ENCODE assay signal across 14 cellular contexts in genomic region chr16:55832788-55833583, GRCh38. TPM values are rescaled to one million over a fixed set of nuclear protein-coding genes. Genes with fewer than 3 reads are reported as not detected.
DNase-seq lines count a peak whose midpoint lies in the region; ATAC-seq, FAIRE-seq and TF ChIP-seq lines count a peak whose summit lies in the region.
"Had no signal": no experiment of that assay in that cellular context is flagged by ENCODE, and none has a peak within 500 bp of the region (broad histone marks: within the 10 kb centered on the region; RNA-seq: fewer than 3 reads in every experiment).

CES1 (minus strand) TSS chr16:55833096; CDS start chr16:55833055, 41 bp downstream.

- CTCF ChIA-PET in GM12878 (lab: Yijun Ruan, JAX): interaction anchor here (1.2 kb wide), 1 partner anchor 9 kb away, joined by 4 read pairs; no protein-coding TSS in a partner anchor
- CTCF ChIA-PET in PC-3 (lab: Charles Lee): no interaction called here

- H3K9me3 ChIP-seq in H9 (ENCODE audit: control insufficient read depth, low read depth, low read length) (no peaks in the 10 kb centered on the region), GM12878 (replicated peaks; ENCODE audit: control insufficient read depth, insufficient read depth, low read length) (no peaks in the 10 kb centered on the region), PC-3 (ENCODE audit: low read length) (no peaks in the 10 kb centered on the region)
- H3K9me3 ChIP-seq: SJCRH30 had no signal

- H3K9me3 Mint-ChIP-seq in H9: no peaks in the 10 kb centered on the region
- H3K9me3 Mint-ChIP-seq: activated CD4-positive, alpha-beta T cell treated with anti-CD3 and anti-CD28 coated beads, Interleukin-2, amount 10 ng/mL, durations not matched to agents 7 days and 5 days had no signal

- SMC1A ChIA-PET in GM12878 (lab: Charles Lee; ENCODE audit: uncharacterized antibody, unreplicated experiment): no interaction called here

- H3K18ac ChIP-seq in H9 (ENCODE audit: insufficient read length, low read depth, low read length): no peak within 1 kb of the TSS

- no peak within 1 kb of the TSS for H2BK15ac ChIP-seq in H9 (ENCODE audit: low read depth, low read length)

- POLR2A ChIA-PET in GM12878 (lab: Charles Lee) (no interaction called here), PC-3 (lab: Charles Lee; ENCODE audit: unreplicated experiment) (no interaction called here)

- H3K27ac Mint-ChIP-seq in H9: no peak within 1 kb of the TSS; a peak in 1 of 7 replicates
- H3K27ac Mint-ChIP-seq: activated CD4-positive, alpha-beta T cell treated with anti-CD3 and anti-CD28 coated beads, Interleukin-2, amount 10 ng/mL, durations not matched to agents 7 days and 5 days; activated naive CD8-positive, alpha-beta T cell had no signal

- H3K79me1 ChIP-seq in H9 (ENCODE audit: insufficient read depth, low read depth, low read length, poor library complexity, severe bottlenecking): no peaks in the 10 kb centered on the region

- H3K27ac ChIP-seq in H9 (ENCODE audit: insufficient read length, low read depth, low read length) (no peak within 1 kb of the TSS), GM12878 (ENCODE audit: control insufficient read depth, insufficient read depth) (no peak within 1 kb of the TSS), PC-3 (ENCODE audit: low read length) (no peak within 1 kb of the TSS)
- H3K27ac ChIP-seq: SJCRH30 had no signal

- H3K27me3 Mint-ChIP-seq in H9 (ENCODE audit: low read depth): peaks cover 30% of the 10 kb centered on the region
- H3K27me3 Mint-ChIP-seq: activated CD4-positive, alpha-beta T cell treated with anti-CD3 and anti-CD28 coated beads, Interleukin-2, amount 10 ng/mL, durations not matched to agents 7 days and 5 days had no signal

- H2BK12ac ChIP-seq in H9 (ENCODE audit: insufficient read length, low read depth, low read length): no peak within 1 kb of the TSS

- no CpG with 5 or more reads among the region's 27 CpGs for WGBS in H9 (ENCODE audit: extremely low coverage, insufficient read length, low lambda C conversion rate)
- 68% methylated on average over 27 of the region's 27 CpGs for WGBS in GM12878 (ENCODE audit: insufficient coverage, insufficient replicate concordance, low lambda C conversion rate, missing lambda C conversion rate)

- no peak within 1 kb of the TSS for H3K14ac ChIP-seq in H9 (ENCODE audit: insufficient read depth, low read length)

- no peak within 1 kb of the TSS for H2AK5ac ChIP-seq in H9 (ENCODE audit: insufficient read length, low read length)

- TF ChIP-seq EP300 in GM12878 (IDR thresholded peaks at IDR 0.05; ENCODE audit: borderline replicate concordance in 1 of 2, control insufficient read depth in 1 of 2, low read depth in 2 of 2, low read length in 2 of 2): no peak

- H3F3A ChIP-seq in PC-3 (ENCODE audit: low read length, unreplicated experiment): no peaks in the 10 kb centered on the region

- no peak within 1 kb of the TSS for H3K23ac ChIP-seq in H9 (ENCODE audit: insufficient read length, low read depth, low read length)

- H2BK120ac ChIP-seq in H9 (ENCODE audit: low read depth, low read length, poor library complexity, severe bottlenecking): no peak within 1 kb of the TSS

- DNase-seq in H9: peak; percentile 75
- DNase-seq in GM12878 (ENCODE audit: low read depth, low spot score): no peak
- DNase-seq in left kidney (ENCODE audit: low read depth, low spot score): peak; percentile 53
- peak; percentile 85 for DNase-seq in sciatic nerve (ENCODE audit: low spot score)
- DNase-seq in HCEC 1CT: no peak
- DNase-seq in hypothalamus (lab: John Stamatoyannopoulos, UW): no peak
- no peak for DNase-seq in PC-3
- DNase-seq: activated CD4-positive, alpha-beta T cell treated with anti-CD3 and anti-CD28 coated beads, Interleukin-2, amount 10 ng/mL, durations not matched to agents 7 days and 5 days; effector CD8-positive, alpha-beta T cell; NCI-H2081 treated with DMSO at 0.1 percent for 48 hours; SJCRH30 had no signal

- no peak within 1 kb of the TSS for H4K5ac ChIP-seq in H9 (ENCODE audit: insufficient read length, low read depth, low read length)

- H4K20me1 ChIP-seq in H9 (ENCODE audit: control insufficient read depth, insufficient read depth, insufficient read length) (no peaks in the 10 kb centered on the region), GM12878 (ENCODE audit: control insufficient read depth, insufficient read depth) (no peaks in the 10 kb centered on the region), PC-3 (ENCODE audit: low read length) (no peaks in the 10 kb centered on the region)

- no peak for TF ChIP-seq POLR2A in GM12878 (IDR thresholded peaks at IDR 0.05; ENCODE audit: low read depth, low read length)

- H4K91ac ChIP-seq in H9 (ENCODE audit: insufficient read length, low read depth, low read length): no peak within 1 kb of the TSS

- H3K4me3 Mint-ChIP-seq in H9: no peak within 1 kb of the TSS
- H3K4me3 Mint-ChIP-seq: activated CD4-positive, alpha-beta T cell treated with anti-CD3 and anti-CD28 coated beads, Interleukin-2, amount 10 ng/mL, durations not matched to agents 7 days and 5 days; activated naive CD8-positive, alpha-beta T cell had no signal

- no peak within 1 kb of the TSS for H3K4ac ChIP-seq in H9 (ENCODE audit: low read depth, low read length)

- H3K56ac ChIP-seq in H9 (ENCODE audit: insufficient read length, low read depth, low read length): no peak within 1 kb of the TSS

- H3K9me2 ChIP-seq in PC-3 (replicated peaks; ENCODE audit: low read length): no peaks in the 10 kb centered on the region

- TF ChIP-seq CTCF in H9 (conservative IDR thresholded peaks at IDR 0.05) (no peak), GM12878 (IDR thresholded peaks at IDR 0.05 in 2 of 3, conservative IDR thresholded peaks at IDR 0.05 in 1 of 3; ENCODE audit: control insufficient read depth in 2 of 3, extremely low read depth in 1 of 3, insufficient read depth in 1 of 3, low read depth in 3 of 3, low read length in 3 of 3) (no peak), PC-3 (conservative IDR thresholded peaks at IDR 0.05; ENCODE audit: low read depth, low read length) (no peak)

- H3K79me2 ChIP-seq in H9 (ENCODE audit: insufficient read depth, low read length): no peaks in the 10 kb centered on the region
- no peaks in the 10 kb centered on the region for H3K79me2 ChIP-seq in GM12878 (ENCODE audit: control insufficient read depth, insufficient read depth, low read length)
- no peaks in the 10 kb centered on the region for H3K79me2 ChIP-seq in PC-3 (ENCODE audit: low read length)

- no peaks in the 10 kb centered on the region for H3K36me3 Mint-ChIP-seq in H9 (ENCODE audit: insufficient read depth in 1 of 3, low read depth in 3 of 3)
- H3K36me3 Mint-ChIP-seq: activated naive CD8-positive, alpha-beta T cell had no signal

- H2AFZ ChIP-seq in H9 (ENCODE audit: low read length): no peak within 1 kb of the TSS
- no peak within 1 kb of the TSS for H2AFZ ChIP-seq in GM12878 (ENCODE audit: control insufficient read depth, low read depth, low read length)
- H2AFZ ChIP-seq in PC-3 (ENCODE audit: low read length): no peak within 1 kb of the TSS

- ATAC-seq in GM12878 (peak; percentile 20; the same call in 2 of the 3 replicates), sciatic nerve (peak; percentile 93), GM21390 (IDR thresholded peaks at IDR 0.05; ENCODE audit: unreplicated experiment) (no peak), PC-3 (no peak)

- no peak for TF ChIP-seq RAD21 in GM12878 (IDR thresholded peaks at IDR 0.05; ENCODE audit: insufficient read depth, low read depth, low read length)

- no peak for FAIRE-seq in GM12878 (lab: Jason Lieb, UNC)

- no peak within 1 kb of the TSS for H2BK5ac ChIP-seq in H9 (ENCODE audit: insufficient read length, low read length)

- no peak within 1 kb of the TSS for H3K4me3 ChIP-seq in GM12878
- no peak within 1 kb of the TSS for H3K4me3 ChIP-seq in PC-3 (ENCODE audit: low read length)
- H3K4me3 ChIP-seq: SJCRH30, skin epidermis had no signal

- no peak within 1 kb of the TSS for H2BK20ac ChIP-seq in H9 (ENCODE audit: low read depth, low read length, poor library complexity, severe bottlenecking)

- intact Hi-C loops in GM12878 (cut with micrococcal nuclease; ENCODE audit: unreplicated experiment): no loop called here
- intact Hi-C loops in sciatic nerve (cut with DNase I): no loop called here
- intact Hi-C loops in PC-3 (cut with micrococcal nuclease): no loop called here

- H3K23me2 ChIP-seq in H9 (ENCODE audit: insufficient read length, low read depth, low read length, poor library complexity, severe bottlenecking): no peaks in the 10 kb centered on the region

- peaks cover 5 to 11% of the 10 kb centered on the region in 2 experiments for H3K4me1 Mint-ChIP-seq in H9
- H3K4me1 Mint-ChIP-seq: activated CD4-positive, alpha-beta T cell treated with anti-CD3 and anti-CD28 coated beads, Interleukin-2, amount 10 ng/mL, durations not matched to agents 7 days and 5 days had no signal

- RAD21 ChIA-PET in GM12878 (lab: Charles Lee; ENCODE audit: unreplicated experiment): no interaction called here

- H3K4me1 ChIP-seq in H9 (ENCODE audit: insufficient read depth, low read length): no peaks in the 10 kb centered on the region
- H3K4me1 ChIP-seq in GM12878 (ENCODE audit: control insufficient read depth, insufficient read depth, low read length): no peaks in the 10 kb centered on the region
- H3K4me1 ChIP-seq in PC-3 (ENCODE audit: insufficient read depth, low read length): no peaks in the 10 kb centered on the region
- H3K4me1 ChIP-seq: SJCRH30 had no signal

- H4K8ac ChIP-seq in H9 (replicated peaks; ENCODE audit: insufficient read length, low read depth, low read length): no peak within 1 kb of the TSS

- no peak within 1 kb of the TSS for H3K4me2 ChIP-seq in H9 (ENCODE audit: insufficient read depth, insufficient read length, low read length)
- no peak within 1 kb of the TSS; the same call in 1 of the 2 replicates for H3K4me2 ChIP-seq in GM12878 (ENCODE audit: control insufficient read depth, insufficient read depth)
- H3K4me2 ChIP-seq in PC-3 (ENCODE audit: low read length): no peak within 1 kb of the TSS

- no peak within 1 kb of the TSS for H3T11ph ChIP-seq in H9 (ENCODE audit: low read length)

- H3K27me3 ChIP-seq in H9 (ENCODE audit: insufficient read depth, low read length) (no peaks in the 10 kb centered on the region), GM12878 (replicated peaks in 1 of 2; ENCODE audit: control insufficient read depth in 2 of 2, insufficient read depth in 2 of 2, low read length in 1 of 2) (no peaks in the 10 kb centered on the region), PC-3 (ENCODE audit: low read length) (no peaks in the 10 kb centered on the region)

- no TSS peak for BruUV-seq in GM12878 (replicated peaks; lab: Mats Ljungman, UMichigan)
- BruUV-seq in PC-3 (replicated peaks; lab: Mats Ljungman, UMichigan): no TSS peak

- H3K36me3 ChIP-seq in GM12878 (ENCODE audit: control insufficient read depth in 2 of 2, insufficient read depth in 2 of 2, low read length in 1 of 2) (no peaks in the 10 kb centered on the region), PC-3 (ENCODE audit: low read depth, low read length) (no peaks in the 10 kb centered on the region)
- H3K36me3 ChIP-seq: SJCRH30 had no signal

- H3K9ac ChIP-seq in H9 (ENCODE audit: extremely low read depth, insufficient read length, low read length): no peak within 1 kb of the TSS
- H3K9ac ChIP-seq in GM12878 (ENCODE audit: control insufficient read depth, insufficient read depth, low read length): no peak within 1 kb of the TSS
- H3K9ac ChIP-seq in PC-3 (ENCODE audit: low read length): no peak within 1 kb of the TSS

- in situ Hi-C loops in GM12878 (cut with MboI): no loop called here

RNA-seq across cellular contexts. Expression of gene CES1, which starts in this region (rescaled TPM):
- total RNA-seq in H9 (2021) (not detected in 2 replicates), GM12878 (2014; rRNA removed) (not detected in 2 replicates), GM12878 (2014; rRNA removed; fragmentation: Illumina TruSeq; extraction: Trizol) (not detected in 2 replicates), GM12878 (2021) (0.66 and 0.69 TPM in 2 replicates), sciatic nerve (45.2 TPM), PC-3 (2014; rRNA removed) (not detected in 2 replicates)
- total RNA-seq in GM12878 (2013; cell fraction: nucleolus; rRNA removed): not detected in 2 replicates
- not detected for polyA plus RNA-seq in GM12878 (2011; ENCODE audit: low read depth)
- polyA plus RNA-seq in GM12878 (2011; rRNA removed) (0.08 TPM in 1 of 2 replicates, not detected in the other), GM12878 (2014; fragmentation: Illumina TruSeq; extraction: Trizol) (not detected in 2 replicates), GM12878 (2014; fragmentation: Nextera tagmentation; extraction: Ambion mirVana) (under 1 TPM in 1 of 2 experiments, not detected in 1; 0.26 TPM), GM12878 (2014; rRNA removed) (0.28 TPM in 1 of 2 replicates, not detected in the other), GM12878 (2016; fragmentation: Nextera tagmentation; extraction: Ambion mirVana) (under 1 TPM in 1 of 2 experiments, not detected in 1; 0.28 TPM)
- 0.07 TPM in 2 replicates for polyA plus RNA-seq in GM12878 (2011; cell fraction: cytosol; rRNA removed)
- 0.12 and 0.15 TPM in 2 replicates for polyA plus RNA-seq in GM12878 (2011; cell fraction: nucleus; rRNA removed)
- polyA plus RNA-seq in GM12878 (2012): not detected in 2 replicates
- not detected in 2 replicates for polyA minus RNA-seq in GM12878 (2011; rRNA and poly(A)+ RNA removed)
- not detected in 2 replicates for polyA minus RNA-seq in GM12878 (2011; cell fraction: cytosol; rRNA and poly(A)+ RNA removed)
- not detected in 2 replicates for polyA minus RNA-seq in GM12878 (2011; cell fraction: nucleus; rRNA and poly(A)+ RNA removed)
- total RNA-seq: SJCRH30 had no signal

Comparison
In these comparisons a context has a peak if more than half of its experiments do, and no peak if none do; other contexts are left out.
1. RNA of gene CES1 (total RNA-seq): 45.2 TPM in sciatic nerve (single experiment); not detected in H9, 0.66 to 0.69 TPM in GM12878 and not detected in PC-3; every median in the first group is over 10 times any median in the second.
2. Peak in DNase-seq in H9; RNA of the gene not detected or under 1 TPM.
3. Peak in ATAC-seq in GM12878; RNA of the gene not detected or under 1 TPM.
4. DNase-seq: peak in left kidney (single experiment) and sciatic nerve (single experiment); none in GM12878 (single experiment), HCEC 1CT (single experiment), hypothalamus (0 of 51) and PC-3 (single experiment).